15 cellular contexts compared by ENCODE assay signal in the genomic region with DNA sequence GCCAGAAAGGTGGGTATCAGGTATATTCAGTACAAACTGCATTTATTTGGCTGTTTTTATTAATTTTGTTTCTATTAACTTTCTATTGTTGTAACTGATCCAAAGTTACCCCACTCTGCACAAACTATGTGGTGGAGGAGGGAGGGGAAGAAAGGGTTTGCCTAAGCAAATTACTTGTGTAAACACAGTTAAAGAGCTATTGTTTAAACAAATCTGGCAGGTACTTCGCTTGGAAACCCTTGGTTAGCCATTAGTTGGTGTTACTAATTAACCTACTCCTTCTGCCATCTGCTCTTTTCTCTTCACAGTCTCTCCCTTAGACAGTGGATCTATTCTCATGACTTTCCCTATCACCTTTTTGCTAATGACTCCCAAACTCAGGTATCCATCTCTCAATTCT.
DNase-seq lines count a peak whose midpoint lies in the region; ATAC-seq and TF ChIP-seq lines count a peak whose summit lies in the region.
"Had no signal": no experiment of that assay in that cellular context is flagged by ENCODE, and none has a peak within 500 bp of the region (broad histone marks: within the 10 kb centered on the region; RNA-seq: fewer than 3 reads in every experiment).

No MANE protein-coding gene starts in this region.

- no peak overlapping the region for H2AFZ ChIP-seq in GM23338

- H3K27ac ChIP-seq in GM23338 (ENCODE audit: low read depth): no peak overlapping the region
- H3K27ac ChIP-seq: BLaER1, heart left ventricle, SJCRH30 had no signal

- H4K20me1 ChIP-seq in GM23338 (replicated peaks; ENCODE audit: insufficient read depth): no peaks in the 10 kb centered on the region
- H4K20me1 ChIP-seq: BLaER1 had no signal

- TF ChIP-seq CTCF in GM23338 (conservative IDR thresholded peaks at IDR 0.05; ENCODE audit: low read depth in 2 of 2): no peak

- H3K4me2 ChIP-seq in GM23338: no peak overlapping the region; the same call in 1 of the 2 replicates
- H3K4me2 ChIP-seq: BLaER1 had no signal

- H3K4me3 Mint-ChIP-seq in GM23338: no peak overlapping the region
- H3K4me3 Mint-ChIP-seq in activated naive CD4-positive, alpha-beta T cell treated with anti-CD3 and anti-CD28 coated beads for 36 hours: no peak overlapping the region
- H3K4me3 Mint-ChIP-seq: activated CD4-positive, alpha-beta memory T cell treated with anti-CD3 and anti-CD28 coated beads for 36 hours; naive thymus-derived CD8-positive, alpha-beta T cell; stimulated activated naive CD8-positive, alpha-beta T cell treated with anti-CD3 and anti-CD28 coated beads, Interleukin-15, Interleukin-2, amounts not matched to agents 100 ng/mL and 50 ng/mL, for 24 hours had no signal

- ATAC-seq in GM23338: no peak
- ATAC-seq: heart left ventricle; naive thymus-derived CD8-positive, alpha-beta T cell had no signal

- no peaks in the 10 kb centered on the region for H3K36me3 ChIP-seq in GM23338 (ENCODE audit: insufficient read depth)
- H3K36me3 ChIP-seq: BLaER1, heart left ventricle, SJCRH30 had no signal

- H3K4me1 Mint-ChIP-seq in GM23338: peaks cover 7% of the 10 kb centered on the region
- no peaks in the 10 kb centered on the region for H3K4me1 Mint-ChIP-seq in activated naive CD4-positive, alpha-beta T cell treated with anti-CD3 and anti-CD28 coated beads for 36 hours (ENCODE audit: low read depth)
- H3K4me1 Mint-ChIP-seq: naive thymus-derived CD8-positive, alpha-beta T cell had no signal

- intact Hi-C loops in activated naive CD4-positive, alpha-beta T cell treated with anti-CD3 and anti-CD28 coated beads for 36 hours (cut with micrococcal nuclease): no loop called here

- peaks cover 7% of the 10 kb centered on the region; the same call in 1 of the 2 replicates for H3K9me2 ChIP-seq in GM23338 (ENCODE audit: insufficient read depth)

- no peak overlapping the region for H3K27ac Mint-ChIP-seq in GM23338
- H3K27ac Mint-ChIP-seq in activated naive CD4-positive, alpha-beta T cell treated with anti-CD3 and anti-CD28 coated beads for 36 hours: no peak overlapping the region
- H3K27ac Mint-ChIP-seq: activated CD4-positive, alpha-beta memory T cell treated with anti-CD3 and anti-CD28 coated beads for 36 hours; stimulated activated naive CD8-positive, alpha-beta T cell treated with anti-CD3 and anti-CD28 coated beads, Interleukin-15, Interleukin-2, amounts not matched to agents 100 ng/mL and 50 ng/mL, for 24 hours had no signal

- no peaks in the 10 kb centered on the region for H3K27me3 Mint-ChIP-seq in GM23338 (ENCODE audit: insufficient read depth, low read depth, poor library complexity)
- peaks cover 5% of the 10 kb centered on the region for H3K27me3 Mint-ChIP-seq in activated naive CD4-positive, alpha-beta T cell treated with anti-CD3 and anti-CD28 coated beads for 36 hours (ENCODE audit: low read depth)
- H3K27me3 Mint-ChIP-seq: activated CD4-positive, alpha-beta memory T cell treated with anti-CD3 and anti-CD28 coated beads for 36 hours had no signal

- peak; percentile 59 for DNase-seq in DMS53 treated with DMSO at 0.1 percent for 48 hours (lab: John Stamatoyannopoulos, UW; ENCODE audit: unreplicated experiment)
- DNase-seq in GM23338 (ENCODE audit: low spot score): peak; percentile 21
- DNase-seq in NCI-H1436 treated with DMSO at 0.1 percent for 48 hours (lab: John Stamatoyannopoulos, UW): peak; percentile 29
- DNase-seq in left kidney (ENCODE audit: low read depth, low spot score): peak; percentile 64
- no peak for DNase-seq in activated naive CD4-positive, alpha-beta T cell treated with anti-CD3 and anti-CD28 coated beads for 36 hours
- DNase-seq in T-helper 1 cell: no peak
- no peak for DNase-seq in Ammon's horn (ENCODE audit: low spot score)
- no peak for DNase-seq in Kasumi-1 (lab: John Stamatoyannopoulos, UW)
- DNase-seq: activated CD4-positive, alpha-beta memory T cell treated with anti-CD3 and anti-CD28 coated beads for 36 hours; heart left ventricle; naive thymus-derived CD8-positive, alpha-beta T cell; NCI-H1694; SJCRH30 had no signal

- H3K9me3 Mint-ChIP-seq in GM23338: no peaks in the 10 kb centered on the region
- H3K9me3 Mint-ChIP-seq in activated naive CD4-positive, alpha-beta T cell treated with anti-CD3 and anti-CD28 coated beads for 36 hours: no peaks in the 10 kb centered on the region
- H3K9me3 Mint-ChIP-seq: activated CD4-positive, alpha-beta memory T cell treated with anti-CD3 and anti-CD28 coated beads for 36 hours; stimulated activated naive CD8-positive, alpha-beta T cell treated with anti-CD3 and anti-CD28 coated beads, Interleukin-15, Interleukin-2, amounts not matched to agents 100 ng/mL and 50 ng/mL, for 24 hours had no signal

- no peaks in the 10 kb centered on the region for H3K79me2 ChIP-seq in GM23338 (replicated peaks; ENCODE audit: insufficient read depth)

- H3K4me3 ChIP-seq in GM23338: no peak overlapping the region
- H3K4me3 ChIP-seq: BLaER1, heart left ventricle, SJCRH30 had no signal

- no peaks in the 10 kb centered on the region for H3K27me3 ChIP-seq in GM23338 (ENCODE audit: insufficient read depth)
- H3K27me3 ChIP-seq: BLaER1, heart left ventricle, SJCRH30 had no signal

- H3K36me3 Mint-ChIP-seq in GM23338 (ENCODE audit: low read depth): no peaks in the 10 kb centered on the region
- H3K36me3 Mint-ChIP-seq in activated naive CD4-positive, alpha-beta T cell treated with anti-CD3 and anti-CD28 coated beads for 36 hours (ENCODE audit: low read depth): no peaks in the 10 kb centered on the region
- H3K36me3 Mint-ChIP-seq: activated CD4-positive, alpha-beta memory T cell treated with anti-CD3 and anti-CD28 coated beads for 36 hours; naive thymus-derived CD8-positive, alpha-beta T cell had no signal

- H3F3A ChIP-seq in GM23338 (replicated peaks; ENCODE audit: low read depth): no peaks in the 10 kb centered on the region

- H3K4me1 ChIP-seq in GM23338 (ENCODE audit: insufficient read depth): peaks cover 5% of the 10 kb centered on the region
- H3K4me1 ChIP-seq: BLaER1, heart left ventricle, SJCRH30 had no signal

- CTCF ChIA-PET in activated naive CD4-positive, alpha-beta T cell treated with anti-CD3 and anti-CD28 coated beads for 36 hours (lab: Charles Lee): interaction anchor here (0.9 kb wide), 1 partner anchor 95 kb away, joined by 3 read pairs; no protein-coding TSS in a partner anchor

TF ChIP-seq in GM23338, 12 proteins besides CTCF, POLR2A, EP300 and RAD21 (continues in another document):
- TF ChIP-seq JUNB (IDR thresholded peaks at IDR 0.05; ENCODE audit: unreplicated experiment) (no peak), CREB1 (CRISPR knock-in tag; IDR thresholded peaks at IDR 0.05; ENCODE audit: low read depth) (no peak), EZH2 (IDR thresholded peaks at IDR 0.05; ENCODE audit: low read depth, unreplicated experiment) (no peak), NANOG (IDR thresholded peaks at IDR 0.05; ENCODE audit: borderline replicate concordance) (no peak), REST (IDR thresholded peaks at IDR 0.05; ENCODE audit: unreplicated experiment) (no peak), STAT1 (IDR thresholded peaks at IDR 0.05; ENCODE audit: unreplicated experiment) (no peak)

Comparison
In these comparisons a context has a peak if more than half of its experiments do, and no peak if none do; other contexts are left out.
1. DNase-seq: peak in DMS53 treated with DMSO at 0.1 percent for 48 hours (single experiment), GM23338 (single experiment), NCI-H1436 treated with DMSO at 0.1 percent for 48 hours (single experiment) and left kidney (single experiment); none in activated naive CD4-positive, alpha-beta T cell treated with anti-CD3 and anti-CD28 coated beads for 36 hours (single experiment), T-helper 1 cell (0 of 5), Ammon's horn (single experiment) and Kasumi-1 (0 of 2).